Comparison of ENCODE assay signal across 8 cellular contexts in the genomic region with DNA sequence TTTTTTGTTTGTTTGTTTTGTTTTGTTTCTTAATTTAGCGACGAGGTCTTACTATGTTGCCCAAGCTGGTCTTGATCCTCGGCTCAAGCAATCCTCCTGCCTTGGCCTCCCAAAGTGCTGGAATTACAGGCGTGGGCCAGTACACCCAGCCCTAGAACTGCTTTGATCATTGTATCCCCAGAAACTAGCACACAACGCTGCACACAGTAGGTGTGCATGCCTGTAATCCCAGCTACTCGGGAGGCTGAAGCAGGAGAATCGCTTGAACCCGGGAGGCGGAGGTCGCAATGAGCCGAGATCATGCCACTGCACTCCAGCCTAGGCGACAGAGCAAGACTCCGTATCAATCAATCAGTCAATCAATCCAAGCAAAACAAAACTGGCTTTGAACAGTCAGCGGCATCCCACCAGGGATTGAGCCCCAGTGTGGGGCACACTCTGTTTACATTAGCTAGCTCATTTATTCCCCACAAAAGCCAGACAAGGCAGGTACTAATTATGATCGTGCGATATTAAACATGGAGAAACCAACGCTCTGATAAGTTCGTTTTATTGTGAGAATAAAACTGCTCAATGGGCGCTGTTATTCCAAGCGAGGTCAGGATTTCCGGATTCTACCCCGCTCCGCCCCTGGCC. TPM values are rescaled to one million over a fixed set of nuclear protein-coding genes. Genes with fewer than 3 reads are reported as not detected.
DNase-seq lines count a peak whose midpoint lies in the region; ATAC-seq and TF ChIP-seq lines count a peak whose summit lies in the region.

No MANE protein-coding gene starts in this region.

- H3K36me3 Mint-ChIP-seq in activated CD4-positive, alpha-beta T cell treated with anti-CD3 and anti-CD28 coated beads for 36 hours (ENCODE audit: low read depth) = peaks cover 24% of the 10 kb centered on the region
- no peaks in the 10 kb centered on the region for H3K36me3 Mint-ChIP-seq in progenitor cell of endocrine pancreas (ENCODE audit: insufficient read depth)

- peak overlapping the region; percentile 75 for H3K4me3 Mint-ChIP-seq in activated CD4-positive, alpha-beta T cell treated with anti-CD3 and anti-CD28 coated beads for 36 hours
- peak overlapping the region; percentile 86 for H3K4me3 Mint-ChIP-seq in progenitor cell of endocrine pancreas (ENCODE audit: low read depth)

- POLR2A ChIA-PET in activated CD4-positive, alpha-beta T cell treated with anti-CD3 and anti-CD28 coated beads for 36 hours (lab: Charles Lee) = no interaction called here

- WGBS in esophagus, 2 donors = 37 to 41% methylated on average over 23 of the region's 23 CpGs

- H3K27ac ChIP-seq in OCI-LY3 (ENCODE audit: low read length) (peak overlapping the region; percentile 42), esophagus (ENCODE audit: low read depth in 2 of 2, low read length in 1 of 2) (peak overlapping the region; percentile 83 to 86)

- H3K27me3 Mint-ChIP-seq in activated CD4-positive, alpha-beta T cell treated with anti-CD3 and anti-CD28 coated beads for 36 hours = no peaks in the 10 kb centered on the region
- H3K27me3 Mint-ChIP-seq in progenitor cell of endocrine pancreas = no peaks in the 10 kb centered on the region

- peaks cover 3% of the 10 kb centered on the region; the same call in 1 of the 2 replicates for H3K4me1 ChIP-seq in OCI-LY3 (ENCODE audit: low read length)
- peaks cover 0 to 3% of the 10 kb centered on the region in 2 donors for H3K4me1 ChIP-seq in esophagus (ENCODE audit: control insufficient read depth in 2 of 2, insufficient read depth in 2 of 2, low read length in 1 of 2)

- H3K27me3 ChIP-seq in OCI-LY3 (ENCODE audit: low read depth, low read length) = no peaks in the 10 kb centered on the region
- H3K27me3 ChIP-seq in esophagus (ENCODE audit: control insufficient read depth in 1 of 2, insufficient read depth in 2 of 2, low read length in 2 of 2) = no peaks in the 10 kb centered on the region

- H3K79me2 ChIP-seq in OCI-LY3 (ENCODE audit: low read length) = peaks cover 40% of the 10 kb centered on the region

- CTCF ChIA-PET in activated CD4-positive, alpha-beta T cell treated with anti-CD3 and anti-CD28 coated beads for 36 hours (lab: Charles Lee) = interaction anchor here (0.5 to 1.3 kb wide), 5 partner anchors 8 to 614 kb away, joined by 3 to 5 read pairs (median 3); no protein-coding TSS in a partner anchor

- peak overlapping the region; percentile 90 for H3K4me3 ChIP-seq in OCI-LY3 (ENCODE audit: low read length)
- H3K4me3 ChIP-seq in esophagus (ENCODE audit: low read depth in 1 of 2, low read length in 2 of 2) = peak overlapping the region; percentile 39 to 46

- no peaks in the 10 kb centered on the region for H3K9me3 Mint-ChIP-seq in activated CD4-positive, alpha-beta T cell treated with anti-CD3 and anti-CD28 coated beads for 36 hours (ENCODE audit: low read depth)
- no peaks in the 10 kb centered on the region for H3K9me3 Mint-ChIP-seq in progenitor cell of endocrine pancreas (ENCODE audit: low read depth)

- peak overlapping the region; percentile 82 for H3K4me2 ChIP-seq in OCI-LY3 (ENCODE audit: low read length)

- TF ChIP-seq CTCF in OCI-LY3 (IDR thresholded peaks at IDR 0.05; ENCODE audit: low read depth, low read length) (no peak), progenitor cell of endocrine pancreas (IDR thresholded peaks at IDR 0.05; ENCODE audit: unreplicated experiment) (no peak)

- peak; percentile 6 for ATAC-seq in activated CD4-positive, alpha-beta T cell treated with anti-CD3 and anti-CD28 coated beads for 36 hours

- H4K20me1 ChIP-seq in OCI-LY3 (ENCODE audit: insufficient read depth, low read length) = peaks cover 6% of the 10 kb centered on the region

- H3K9me3 ChIP-seq in OCI-LY3 (ENCODE audit: insufficient read depth, low read length) (no peaks in the 10 kb centered on the region), esophagus (ENCODE audit: control insufficient read depth in 2 of 2, insufficient read depth in 1 of 2, low read depth in 1 of 2, low read length in 1 of 2) (no peaks in the 10 kb centered on the region)

- H3K27ac Mint-ChIP-seq in activated CD4-positive, alpha-beta T cell treated with anti-CD3 and anti-CD28 coated beads for 36 hours = peak overlapping the region; percentile 90
- H3K27ac Mint-ChIP-seq in progenitor cell of endocrine pancreas = peak overlapping the region; percentile 96

- H3K4me1 Mint-ChIP-seq in activated CD4-positive, alpha-beta T cell treated with anti-CD3 and anti-CD28 coated beads for 36 hours = peaks cover 26% of the 10 kb centered on the region
- H3K4me1 Mint-ChIP-seq in progenitor cell of endocrine pancreas (ENCODE audit: low read depth) = peaks cover 5% of the 10 kb centered on the region

- H3K36me3 ChIP-seq in OCI-LY3 (replicated peaks; ENCODE audit: low read depth, low read length) (peaks cover 15% of the 10 kb centered on the region), esophagus (ENCODE audit: control insufficient read depth in 2 of 2, insufficient read depth in 2 of 2, low read length in 1 of 2) (peaks cover 0 to 9% of the 10 kb centered on the region in 2 donors)

- intact Hi-C loops in activated CD4-positive, alpha-beta T cell treated with anti-CD3 and anti-CD28 coated beads for 36 hours (cut with DNase I, micrococcal nuclease) = loop anchor here (1.0 to 2.0 kb wide), 12 partner anchors 20 to 771 kb away; a partner anchor contains a TSS

- H3K9ac ChIP-seq in OCI-LY3 (ENCODE audit: low read length) = peak overlapping the region; percentile 69

- peak overlapping the region; percentile 73; the same call in 1 of the 2 replicates for H2AFZ ChIP-seq in OCI-LY3 (ENCODE audit: low read depth, low read length)

- DNase-seq in activated CD4-positive, alpha-beta T cell treated with anti-CD3 and anti-CD28 coated beads for 36 hours = no peak
- no peak for DNase-seq in activated CD4-positive, alpha-beta T cell treated with anti-CD3 and anti-CD28 coated beads for 48 hours
- DNase-seq in progenitor cell of endocrine pancreas (ENCODE audit: low spot score, unreplicated experiment) (no peak), H4 (ENCODE audit: low spot score) (no peak), NCI-H1092 treated with DMSO at 0.1 percent for 48 hours (lab: John Stamatoyannopoulos, UW) (no peak)
- no peak for DNase-seq in stimulated activated CD4-positive, alpha-beta T cell treated with anti-CD3 and anti-CD28 coated beads, Interleukin-15, amount 100 ng/mL, for 24 hours

RNA-seq across cellular contexts. Expression of a gene that starts 0.6 kb away (rescaled TPM):
- 10 to 100 TPM; 28.4 to 31.9 TPM for total RNA-seq in activated CD4-positive, alpha-beta T cell treated with anti-CD3 and anti-CD28 coated beads for 36 hours
- polyA plus RNA-seq in esophagus = 10 to 100 TPM; 24.1 to 24.4 TPM
- 21.2 and 25.2 TPM in 2 replicates for total RNA-seq in progenitor cell of endocrine pancreas
- total RNA-seq in H4 (2014; rRNA removed; shearing (Covaris generic)) = 20.9 and 23.2 TPM in 2 replicates

RNA-seq across cellular contexts. Expression of a gene that starts 19.8 kb away (rescaled TPM):
- 10 to 100 TPM; 10.1 to 19.9 TPM for total RNA-seq in activated CD4-positive, alpha-beta T cell treated with anti-CD3 and anti-CD28 coated beads for 36 hours
- 10 to 100 TPM in 1 of 2 donors, 1 to 10 TPM in 1; 3.9 to 16.9 TPM for polyA plus RNA-seq in esophagus
- total RNA-seq in progenitor cell of endocrine pancreas = 13.0 and 14.4 TPM in 2 replicates
- 36.9 and 38.5 TPM in 2 replicates for total RNA-seq in H4 (2014; rRNA removed; shearing (Covaris generic))

RNA-seq across cellular contexts. Expression of a gene that starts 28.8 kb away (rescaled TPM):
- total RNA-seq in activated CD4-positive, alpha-beta T cell treated with anti-CD3 and anti-CD28 coated beads for 36 hours = 10 to 100 TPM; 30.0 to 30.3 TPM
- polyA plus RNA-seq in esophagus = 10 to 100 TPM; 12.9 to 13.5 TPM
- 55.2 and 58.6 TPM in 2 replicates for total RNA-seq in progenitor cell of endocrine pancreas
- 28.8 and 30.8 TPM in 2 replicates for total RNA-seq in H4 (2014; rRNA removed; shearing (Covaris generic))

RNA-seq across cellular contexts. Expression of a gene that starts 29.0 kb away (rescaled TPM):
- total RNA-seq in activated CD4-positive, alpha-beta T cell treated with anti-CD3 and anti-CD28 coated beads for 36 hours = 10 to 100 TPM; 39.1 to 41.3 TPM
- 10 to 100 TPM; 16.4 to 22.3 TPM for polyA plus RNA-seq in esophagus
- 22.9 and 23.8 TPM in 2 replicates for total RNA-seq in progenitor cell of endocrine pancreas
- 28.9 and 44.9 TPM in 2 replicates for total RNA-seq in H4 (2014; rRNA removed; shearing (Covaris generic))

RNA-seq across cellular contexts. Expression of a gene that starts 41.0 kb away (rescaled TPM):
- total RNA-seq in activated CD4-positive, alpha-beta T cell treated with anti-CD3 and anti-CD28 coated beads for 36 hours = 1 to 10 TPM; 1.2 to 1.3 TPM
- under 1 TPM in 1 of 2 donors, not detected in 1; 0.33 TPM for polyA plus RNA-seq in esophagus
- total RNA-seq in progenitor cell of endocrine pancreas = 2.6 and 3.6 TPM in 2 replicates
- not detected in 2 replicates for total RNA-seq in H4 (2014; rRNA removed; shearing (Covaris generic))
